In the genomic region with DNA sequence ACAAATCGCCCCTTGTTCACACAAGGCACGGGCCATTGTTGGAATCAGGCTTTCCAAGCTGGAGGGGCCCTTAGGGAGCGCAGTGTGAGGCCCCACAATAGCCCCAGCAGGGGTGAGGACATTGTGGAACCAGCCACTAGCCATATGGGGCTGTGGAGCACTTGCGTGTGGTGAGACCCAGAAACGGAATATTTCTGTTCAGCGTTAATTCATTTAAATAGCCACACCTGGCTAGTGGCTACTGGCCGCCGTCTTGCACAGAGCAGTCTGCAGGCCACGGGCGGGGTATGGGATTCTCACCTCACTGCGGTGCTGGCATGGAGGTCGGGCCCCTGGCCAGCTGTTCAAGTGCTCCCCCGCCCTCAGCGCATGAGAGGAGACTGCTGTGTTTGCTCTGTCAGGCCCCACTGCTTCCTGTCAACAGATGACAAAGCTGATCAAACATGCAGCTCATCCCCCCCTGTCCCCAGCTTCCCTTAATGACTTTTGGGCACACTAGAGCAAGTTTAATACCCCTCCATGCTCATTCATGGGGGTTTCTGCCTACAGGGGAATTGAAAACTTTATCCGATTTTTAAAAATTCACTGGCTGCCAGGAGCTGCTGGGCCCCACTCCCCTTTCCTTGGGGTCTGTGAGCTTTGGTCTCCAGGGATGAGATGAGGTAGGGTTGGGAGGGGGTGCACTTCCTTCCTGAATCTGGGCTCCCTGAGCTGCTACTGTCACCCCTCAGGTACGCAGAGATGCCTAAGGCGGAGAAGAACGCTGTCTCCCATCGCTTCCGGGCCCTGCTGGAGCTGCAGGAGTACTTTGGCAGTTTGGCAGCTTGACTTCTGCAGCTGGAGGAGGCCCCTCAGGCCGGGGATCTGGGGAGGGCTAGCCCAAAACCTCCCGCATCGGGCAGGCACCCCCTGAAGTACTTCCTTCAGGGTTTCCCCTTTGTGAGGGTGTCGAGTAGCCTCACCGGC, we compare ENCODE assay signal across 1 cellular context.
TF ChIP-seq lines count a peak whose summit lies in the region.

No MANE protein-coding gene starts in this region.

TF ChIP-seq in HepG2, 621 proteins besides CTCF, POLR2A, EP300 and RAD21 (continued from another document and continues in another):
- TF ChIP-seq, protein P1, sequence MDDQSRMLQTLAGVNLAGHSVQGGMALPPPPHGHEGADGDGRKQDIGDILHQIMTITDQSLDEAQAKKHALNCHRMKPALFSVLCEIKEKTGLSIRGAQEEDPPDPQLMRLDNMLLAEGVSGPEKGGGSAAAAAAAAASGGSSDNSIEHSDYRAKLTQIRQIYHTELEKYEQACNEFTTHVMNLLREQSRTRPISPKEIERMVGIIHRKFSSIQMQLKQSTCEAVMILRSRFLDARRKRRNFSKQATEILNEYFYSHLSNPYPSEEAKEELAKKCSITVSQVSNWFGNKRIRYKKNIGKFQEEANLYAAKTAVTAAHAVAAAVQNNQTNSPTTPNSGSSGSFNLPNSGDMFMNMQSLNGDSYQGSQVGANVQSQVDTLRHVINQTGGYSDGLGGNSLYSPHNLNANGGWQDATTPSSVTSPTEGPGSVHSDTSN (CRISPR knock-in tag; IDR thresholded peaks at IDR 0.05; ENCODE audit: borderline replicate concordance), result no peak
- TF ChIP-seq ZBTB3 (CRISPR knock-in tag; IDR thresholded peaks at IDR 0.05; ENCODE audit: borderline replicate concordance, low read depth), result peak; percentile 98
- TF ChIP-seq SRY (CRISPR knock-in tag; IDR thresholded peaks at IDR 0.05), result peak; percentile 87
- peak; percentile 92 for TF ChIP-seq KDM2A (CRISPR knock-in tag; IDR thresholded peaks at IDR 0.05; ENCODE audit: borderline replicate concordance, low read depth)
- peak; percentile 91; the same call in 1 of the 2 replicates for TF ChIP-seq FOXK1 (CRISPR knock-in tag; IDR thresholded peaks at IDR 0.05; ENCODE audit: borderline replicate concordance, low read depth)
- TF ChIP-seq ZBTB1 (CRISPR knock-in tag; IDR thresholded peaks at IDR 0.05; ENCODE audit: borderline replicate concordance), result no peak
- TF ChIP-seq ZNF530 (CRISPR knock-in tag; IDR thresholded peaks at IDR 0.05; ENCODE audit: low read depth), result no peak
- TF ChIP-seq, protein P2, sequence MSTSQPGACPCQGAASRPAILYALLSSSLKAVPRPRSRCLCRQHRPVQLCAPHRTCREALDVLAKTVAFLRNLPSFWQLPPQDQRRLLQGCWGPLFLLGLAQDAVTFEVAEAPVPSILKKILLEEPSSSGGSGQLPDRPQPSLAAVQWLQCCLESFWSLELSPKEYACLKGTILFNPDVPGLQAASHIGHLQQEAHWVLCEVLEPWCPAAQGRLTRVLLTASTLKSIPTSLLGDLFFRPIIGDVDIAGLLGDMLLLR (CRISPR knock-in tag; IDR thresholded peaks at IDR 0.05), result peak; percentile 87
- TF ChIP-seq RFX5 (IDR thresholded peaks at IDR 0.05; ENCODE audit: low read depth, low read length), result peak; percentile 99
- TF ChIP-seq ZNF10 (CRISPR knock-in tag; IDR thresholded peaks at IDR 0.05; ENCODE audit: borderline replicate concordance, low read depth), result no peak
- TF ChIP-seq, protein P3, sequence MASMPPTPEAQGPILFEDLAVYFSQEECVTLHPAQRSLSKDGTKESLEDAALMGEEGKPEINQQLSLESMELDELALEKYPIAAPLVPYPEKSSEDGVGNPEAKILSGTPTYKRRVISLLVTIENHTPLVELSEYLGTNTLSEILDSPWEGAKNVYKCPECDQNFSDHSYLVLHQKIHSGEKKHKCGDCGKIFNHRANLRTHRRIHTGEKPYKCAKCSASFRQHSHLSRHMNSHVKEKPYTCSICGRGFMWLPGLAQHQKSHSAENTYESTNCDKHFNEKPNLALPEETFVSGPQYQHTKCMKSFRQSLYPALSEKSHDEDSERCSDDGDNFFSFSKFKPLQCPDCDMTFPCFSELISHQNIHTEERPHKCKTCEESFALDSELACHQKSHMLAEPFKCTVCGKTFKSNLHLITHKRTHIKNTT (CRISPR knock-in tag; IDR thresholded peaks at IDR 0.05), result no peak
- peak; percentile 99 for TF ChIP-seq ZNF350 (CRISPR knock-in tag; IDR thresholded peaks at IDR 0.05; ENCODE audit: borderline replicate concordance, low read depth)
- TF ChIP-seq RCOR2 (CRISPR knock-in tag; IDR thresholded peaks at IDR 0.05), result peak; percentile 80
- TF ChIP-seq, protein P4, sequence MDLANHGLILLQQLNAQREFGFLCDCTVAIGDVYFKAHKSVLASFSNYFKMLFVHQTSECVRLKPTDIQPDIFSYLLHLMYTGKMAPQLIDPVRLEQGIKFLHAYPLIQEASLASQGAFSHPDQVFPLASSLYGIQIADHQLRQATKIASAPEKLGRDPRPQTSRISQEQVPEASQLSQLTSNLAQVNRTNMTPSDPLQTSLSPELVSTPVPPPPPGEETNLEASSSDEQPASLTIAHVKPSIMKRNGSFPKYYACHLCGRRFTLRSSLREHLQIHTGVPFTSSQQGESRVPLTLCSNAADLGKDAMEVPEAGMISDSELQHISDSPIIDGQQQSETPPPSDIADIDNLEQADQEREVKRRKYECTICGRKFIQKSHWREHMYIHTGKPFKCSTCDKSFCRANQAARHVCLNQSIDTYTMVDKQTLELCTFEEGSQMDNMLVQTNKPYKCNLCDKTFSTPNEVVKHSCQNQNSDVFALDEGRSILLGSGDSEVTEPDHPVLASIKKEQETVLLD (CRISPR knock-in tag; IDR thresholded peaks at IDR 0.05; ENCODE audit: low read depth), result no peak
- no peak for TF ChIP-seq CHCHD3 (CRISPR knock-in tag; IDR thresholded peaks at IDR 0.05)
- peak; percentile 90 for TF ChIP-seq HNF4A (CRISPR knock-in tag; IDR thresholded peaks at IDR 0.05)
- TF ChIP-seq, protein P5, sequence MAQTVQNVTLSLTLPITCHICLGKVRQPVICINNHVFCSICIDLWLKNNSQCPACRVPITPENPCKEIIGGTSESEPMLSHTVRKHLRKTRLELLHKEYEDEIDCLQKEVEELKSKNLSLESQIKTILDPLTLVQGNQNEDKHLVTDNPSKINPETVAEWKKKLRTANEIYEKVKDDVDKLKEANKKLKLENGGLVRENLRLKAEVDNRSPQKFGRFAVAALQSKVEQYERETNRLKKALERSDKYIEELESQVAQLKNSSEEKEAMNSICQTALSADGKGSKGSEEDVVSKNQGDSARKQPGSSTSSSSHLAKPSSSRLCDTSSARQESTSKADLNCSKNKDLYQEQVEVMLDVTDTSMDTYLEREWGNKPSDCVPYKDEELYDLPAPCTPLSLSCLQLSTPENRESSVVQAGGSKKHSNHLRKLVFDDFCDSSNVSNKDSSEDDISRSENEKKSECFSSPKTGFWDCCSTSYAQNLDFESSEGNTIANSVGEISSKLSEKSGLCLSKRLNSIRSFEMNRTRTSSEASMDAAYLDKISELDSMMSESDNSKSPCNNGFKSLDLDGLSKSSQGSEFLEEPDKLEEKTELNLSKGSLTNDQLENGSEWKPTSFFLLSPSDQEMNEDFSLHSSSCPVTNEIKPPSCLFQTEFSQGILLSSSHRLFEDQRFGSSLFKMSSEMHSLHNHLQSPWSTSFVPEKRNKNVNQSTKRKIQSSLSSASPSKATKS (CRISPR knock-in tag; IDR thresholded peaks at IDR 0.05), result no peak
- TF ChIP-seq, protein P6, sequence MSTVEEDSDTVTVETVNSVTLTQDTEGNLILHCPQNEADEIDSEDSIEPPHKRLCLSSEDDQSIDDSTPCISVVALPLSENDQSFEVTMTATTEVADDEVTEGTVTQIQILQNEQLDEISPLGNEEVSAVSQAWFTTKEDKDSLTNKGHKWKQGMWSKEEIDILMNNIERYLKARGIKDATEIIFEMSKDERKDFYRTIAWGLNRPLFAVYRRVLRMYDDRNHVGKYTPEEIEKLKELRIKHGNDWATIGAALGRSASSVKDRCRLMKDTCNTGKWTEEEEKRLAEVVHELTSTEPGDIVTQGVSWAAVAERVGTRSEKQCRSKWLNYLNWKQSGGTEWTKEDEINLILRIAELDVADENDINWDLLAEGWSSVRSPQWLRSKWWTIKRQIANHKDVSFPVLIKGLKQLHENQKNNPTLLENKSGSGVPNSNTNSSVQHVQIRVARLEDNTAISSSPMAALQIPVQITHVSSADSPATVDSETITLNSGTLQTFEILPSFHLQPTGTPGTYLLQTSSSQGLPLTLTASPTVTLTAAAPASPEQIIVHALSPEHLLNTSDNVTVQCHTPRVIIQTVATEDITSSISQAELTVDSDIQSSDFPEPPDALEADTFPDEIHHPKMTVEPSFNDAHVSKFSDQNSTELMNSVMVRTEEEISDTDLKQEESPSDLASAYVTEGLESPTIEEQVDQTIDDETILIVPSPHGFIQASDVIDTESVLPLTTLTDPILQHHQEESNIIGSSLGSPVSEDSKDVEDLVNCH (CRISPR knock-in tag; IDR thresholded peaks at IDR 0.05), result peak; percentile 66; the same call in 1 of the 2 replicates
- no peak for TF ChIP-seq ZNF20 (CRISPR knock-in tag; IDR thresholded peaks at IDR 0.05)
- TF ChIP-seq, protein P7, sequence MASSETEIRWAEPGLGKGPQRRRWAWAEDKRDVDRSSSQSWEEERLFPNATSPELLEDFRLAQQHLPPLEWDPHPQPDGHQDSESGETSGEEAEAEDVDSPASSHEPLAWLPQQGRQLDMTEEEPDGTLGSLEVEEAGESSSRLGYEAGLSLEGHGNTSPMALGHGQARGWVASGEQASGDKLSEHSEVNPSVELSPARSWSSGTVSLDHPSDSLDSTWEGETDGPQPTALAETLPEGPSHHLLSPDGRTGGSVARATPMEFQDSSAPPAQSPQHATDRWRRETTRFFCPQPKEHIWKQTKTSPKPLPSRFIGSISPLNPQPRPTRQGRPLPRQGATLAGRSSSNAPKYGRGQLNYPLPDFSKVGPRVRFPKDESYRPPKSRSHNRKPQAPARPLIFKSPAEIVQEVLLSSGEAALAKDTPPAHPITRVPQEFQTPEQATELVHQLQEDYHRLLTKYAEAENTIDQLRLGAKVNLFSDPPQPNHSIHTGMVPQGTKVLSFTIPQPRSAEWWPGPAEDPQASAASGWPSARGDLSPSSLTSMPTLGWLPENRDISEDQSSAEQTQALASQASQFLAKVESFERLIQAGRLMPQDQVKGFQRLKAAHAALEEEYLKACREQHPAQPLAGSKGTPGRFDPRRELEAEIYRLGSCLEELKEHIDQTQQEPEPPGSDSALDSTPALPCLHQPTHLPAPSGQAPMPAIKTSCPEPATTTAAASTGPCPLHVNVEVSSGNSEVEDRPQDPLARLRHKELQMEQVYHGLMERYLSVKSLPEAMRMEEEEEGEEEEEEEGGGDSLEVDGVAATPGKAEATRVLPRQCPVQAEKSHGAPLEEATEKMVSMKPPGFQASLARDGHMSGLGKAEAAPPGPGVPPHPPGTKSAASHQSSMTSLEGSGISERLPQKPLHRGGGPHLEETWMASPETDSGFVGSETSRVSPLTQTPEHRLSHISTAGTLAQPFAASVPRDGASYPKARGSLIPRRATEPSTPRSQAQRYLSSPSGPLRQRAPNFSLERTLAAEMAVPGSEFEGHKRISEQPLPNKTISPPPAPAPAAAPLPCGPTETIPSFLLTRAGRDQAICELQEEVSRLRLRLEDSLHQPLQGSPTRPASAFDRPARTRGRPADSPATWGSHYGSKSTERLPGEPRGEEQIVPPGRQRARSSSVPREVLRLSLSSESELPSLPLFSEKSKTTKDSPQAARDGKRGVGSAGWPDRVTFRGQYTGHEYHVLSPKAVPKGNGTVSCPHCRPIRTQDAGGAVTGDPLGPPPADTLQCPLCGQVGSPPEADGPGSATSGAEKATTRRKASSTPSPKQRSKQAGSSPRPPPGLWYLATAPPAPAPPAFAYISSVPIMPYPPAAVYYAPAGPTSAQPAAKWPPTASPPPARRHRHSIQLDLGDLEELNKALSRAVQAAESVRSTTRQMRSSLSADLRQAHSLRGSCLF (CRISPR knock-in tag; IDR thresholded peaks at IDR 0.05; ENCODE audit: borderline replicate concordance), result no peak
- TF ChIP-seq ZNF432 (CRISPR knock-in tag; IDR thresholded peaks at IDR 0.05; ENCODE audit: borderline replicate concordance), result no peak
- TF ChIP-seq ZZZ3 (CRISPR knock-in tag; IDR thresholded peaks at IDR 0.05; ENCODE audit: borderline replicate concordance), result peak; percentile 86
- peak; percentile 94; the same call in 1 of the 2 replicates for TF ChIP-seq ZNF510 (CRISPR knock-in tag; IDR thresholded peaks at IDR 0.05; ENCODE audit: low read depth)
- peak; percentile 91 for TF ChIP-seq ZNF205 (CRISPR knock-in tag; IDR thresholded peaks at IDR 0.05)
- TF ChIP-seq, protein P8, sequence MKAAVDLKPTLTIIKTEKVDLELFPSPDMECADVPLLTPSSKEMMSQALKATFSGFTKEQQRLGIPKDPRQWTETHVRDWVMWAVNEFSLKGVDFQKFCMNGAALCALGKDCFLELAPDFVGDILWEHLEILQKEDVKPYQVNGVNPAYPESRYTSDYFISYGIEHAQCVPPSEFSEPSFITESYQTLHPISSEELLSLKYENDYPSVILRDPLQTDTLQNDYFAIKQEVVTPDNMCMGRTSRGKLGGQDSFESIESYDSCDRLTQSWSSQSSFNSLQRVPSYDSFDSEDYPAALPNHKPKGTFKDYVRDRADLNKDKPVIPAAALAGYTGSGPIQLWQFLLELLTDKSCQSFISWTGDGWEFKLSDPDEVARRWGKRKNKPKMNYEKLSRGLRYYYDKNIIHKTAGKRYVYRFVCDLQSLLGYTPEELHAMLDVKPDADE (CRISPR knock-in tag; IDR thresholded peaks at IDR 0.05), result peak; percentile 16; the same call in 1 of the 2 replicates
- TF ChIP-seq ZNF33B (CRISPR knock-in tag; IDR thresholded peaks at IDR 0.05), result no peak
- TF ChIP-seq, protein P9, sequence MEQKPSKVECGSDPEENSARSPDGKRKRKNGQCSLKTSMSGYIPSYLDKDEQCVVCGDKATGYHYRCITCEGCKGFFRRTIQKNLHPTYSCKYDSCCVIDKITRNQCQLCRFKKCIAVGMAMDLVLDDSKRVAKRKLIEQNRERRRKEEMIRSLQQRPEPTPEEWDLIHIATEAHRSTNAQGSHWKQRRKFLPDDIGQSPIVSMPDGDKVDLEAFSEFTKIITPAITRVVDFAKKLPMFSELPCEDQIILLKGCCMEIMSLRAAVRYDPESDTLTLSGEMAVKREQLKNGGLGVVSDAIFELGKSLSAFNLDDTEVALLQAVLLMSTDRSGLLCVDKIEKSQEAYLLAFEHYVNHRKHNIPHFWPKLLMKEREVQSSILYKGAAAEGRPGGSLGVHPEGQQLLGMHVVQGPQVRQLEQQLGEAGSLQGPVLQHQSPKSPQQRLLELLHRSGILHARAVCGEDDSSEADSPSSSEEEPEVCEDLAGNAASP (CRISPR knock-in tag; IDR thresholded peaks at IDR 0.05; ENCODE audit: borderline replicate concordance), result peak; percentile 97
- TF ChIP-seq BHLHE40 (IDR thresholded peaks at IDR 0.05; ENCODE audit: low read length), result peak; percentile 70; the same call in 1 of the 2 replicates
- TF ChIP-seq ZNF572 (CRISPR knock-in tag; IDR thresholded peaks at IDR 0.05), result no peak; the same call in 1 of the 2 replicates
- peak; percentile 98; the same call in 1 of the 2 replicates for TF ChIP-seq ZBTB42 (CRISPR knock-in tag; IDR thresholded peaks at IDR 0.05)
- TF ChIP-seq HDAC2 (CRISPR knock-in tag; IDR thresholded peaks at IDR 0.05), result peak; percentile 98
- TF ChIP-seq ZKSCAN8 (CRISPR knock-in tag; IDR thresholded peaks at IDR 0.05; ENCODE audit: borderline replicate concordance), result peak; percentile 94
- peak; percentile 79; the same call in 1 of the 2 replicates for TF ChIP-seq TP53 (CRISPR knock-in tag; conservative IDR thresholded peaks at IDR 0.05)
- TF ChIP-seq IKZF1 (IDR thresholded peaks at IDR 0.05), result no peak
- TF ChIP-seq ZSCAN22 (CRISPR knock-in tag; IDR thresholded peaks at IDR 0.05), result peak; percentile 63; the same call in 1 of the 2 replicates
- TF ChIP-seq ZNF678 (CRISPR knock-in tag; IDR thresholded peaks at IDR 0.05), result peak; percentile 97
- no peak for TF ChIP-seq PHB2 (IDR thresholded peaks at IDR 0.05; ENCODE audit: partially characterized antibody)
- TF ChIP-seq, protein P10, sequence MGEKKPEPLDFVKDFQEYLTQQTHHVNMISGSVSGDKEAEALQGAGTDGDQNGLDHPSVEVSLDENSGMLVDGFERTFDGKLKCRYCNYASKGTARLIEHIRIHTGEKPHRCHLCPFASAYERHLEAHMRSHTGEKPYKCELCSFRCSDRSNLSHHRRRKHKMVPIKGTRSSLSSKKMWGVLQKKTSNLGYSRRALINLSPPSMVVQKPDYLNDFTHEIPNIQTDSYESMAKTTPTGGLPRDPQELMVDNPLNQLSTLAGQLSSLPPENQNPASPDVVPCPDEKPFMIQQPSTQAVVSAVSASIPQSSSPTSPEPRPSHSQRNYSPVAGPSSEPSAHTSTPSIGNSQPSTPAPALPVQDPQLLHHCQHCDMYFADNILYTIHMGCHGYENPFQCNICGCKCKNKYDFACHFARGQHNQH (CRISPR knock-in tag; IDR thresholded peaks at IDR 0.05), result peak; percentile 95
